Comparison of ENCODE assay signal across 12 cellular contexts in the genomic region with DNA sequence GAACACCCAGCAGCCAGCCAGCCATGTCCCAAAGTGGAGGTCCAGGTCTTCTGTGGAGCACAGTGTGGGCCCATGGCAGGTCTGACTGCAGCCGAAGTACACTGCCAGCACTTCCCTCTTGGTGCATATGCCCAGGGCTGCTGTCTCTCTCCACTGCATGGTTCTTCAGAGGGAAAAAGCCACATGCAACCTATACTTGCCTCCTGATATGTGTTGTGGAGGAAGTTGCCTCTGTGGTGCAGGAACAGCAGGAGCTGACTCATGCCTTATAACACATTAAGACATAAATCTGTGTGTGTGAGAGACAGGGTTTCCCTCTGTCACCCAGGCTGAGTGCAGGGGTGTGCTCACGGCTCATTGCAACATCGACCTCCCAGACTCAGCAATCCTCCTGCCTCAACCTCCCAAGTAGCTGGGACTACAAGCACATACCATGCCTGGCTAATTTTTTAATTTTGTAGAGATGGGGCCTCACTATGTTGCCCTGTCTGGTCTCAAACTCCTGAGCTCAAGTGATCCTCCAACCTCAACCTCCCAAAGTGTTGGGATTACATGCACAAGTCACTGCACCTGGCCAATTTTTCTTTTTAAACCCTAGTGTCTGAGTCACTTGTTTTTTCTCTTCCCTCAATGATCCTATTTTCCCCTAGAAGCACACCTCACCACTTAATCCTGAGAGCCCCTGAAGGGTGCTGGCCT.
DNase-seq lines count a peak whose midpoint lies in the region; TF ChIP-seq lines count a peak whose summit lies in the region.
"Had no signal": no experiment of that assay in that cellular context is flagged by ENCODE, and none has a peak within 500 bp of the region (broad histone marks: within the 10 kb centered on the region; RNA-seq: fewer than 3 reads in every experiment).

No MANE protein-coding gene starts in this region.

- H3K4ac ChIP-seq in mesenchymal stem cell (ENCODE audit: low read depth in 1 of 2, low read length in 2 of 2) = no peak overlapping the region

- H3K23ac ChIP-seq in mesenchymal stem cell (ENCODE audit: low read length in 2 of 2) = no peak overlapping the region

- H3K4me2 ChIP-seq in mesenchymal stem cell (ENCODE audit: low read length, poor library complexity, severe bottlenecking) = no peak overlapping the region
- H3K4me2 ChIP-seq: SK-N-SH had no signal

- H3K9ac ChIP-seq in mesenchymal stem cell (ENCODE audit: low read length) = no peak overlapping the region
- H3K9ac ChIP-seq: SK-N-SH had no signal

- no peak overlapping the region for H2BK15ac ChIP-seq in mesenchymal stem cell (ENCODE audit: low read depth, poor library complexity, severe bottlenecking)

- POLR2A ChIA-PET in MCF 10A (lab: Yijun Ruan, JAX) = no interaction called here

- no peaks in the 10 kb centered on the region for H3K27me3 ChIP-seq in breast epithelium
- H3K27me3 ChIP-seq in mesenchymal stem cell (ENCODE audit: control insufficient read depth in 1 of 2, insufficient read depth in 1 of 2, low read length in 2 of 2) = no peaks in the 10 kb centered on the region
- H3K27me3 ChIP-seq: neutrophil had no signal

- no peaks in the 10 kb centered on the region for H3K9me3 Mint-ChIP-seq in MCF 10A (ENCODE audit: unreplicated experiment)
- H3K9me3 Mint-ChIP-seq: activated naive CD4-positive, alpha-beta T cell treated with anti-CD3 and anti-CD28 coated beads, Interleukin-2, amount 10 ng/mL, durations not matched to agents 7 days and 5 days had no signal

- H3K27ac Mint-ChIP-seq in MCF 10A (ENCODE audit: low read depth, unreplicated experiment) = no peak overlapping the region
- H3K27ac Mint-ChIP-seq: activated naive CD4-positive, alpha-beta T cell treated with anti-CD3 and anti-CD28 coated beads, Interleukin-2, amount 10 ng/mL, durations not matched to agents 7 days and 5 days had no signal

- 20% methylated on average over 3 of the region's 3 CpGs for WGBS in mesenchymal stem cell

- H2BK120ac ChIP-seq in mesenchymal stem cell (ENCODE audit: low read depth, low read length) = peak overlapping the region; percentile 27

- H2BK12ac ChIP-seq in mesenchymal stem cell (ENCODE audit: low read length in 2 of 2) = no peak overlapping the region

- DNase-seq in MCF 10A (ENCODE audit: unreplicated experiment) (peak; percentile 13), breast epithelium (ENCODE audit: low spot score in 2 of 2) (no peak), epithelial cell of esophagus (ENCODE audit: low read depth) (peak; percentile 45), mesenchymal stem cell (peak; percentile 82), ureter (ENCODE audit: low spot score) (peak; percentile 61), DMS79 treated with DMSO at 0.1 percent for 48 hours (lab: John Stamatoyannopoulos, UW) (no peak), midbrain (lab: John Stamatoyannopoulos, UW) (no peak), NCI-H446 treated with DMSO at 0.1 percent for 48 hours (lab: John Stamatoyannopoulos, UW) (no peak)
- DNase-seq: activated naive CD4-positive, alpha-beta T cell treated with anti-CD3 and anti-CD28 coated beads, Interleukin-2, amount 10 ng/mL, durations not matched to agents 7 days and 5 days; DMS153; SK-N-SH had no signal

- no peaks in the 10 kb centered on the region for H3K9me3 ChIP-seq in breast epithelium
- H3K9me3 ChIP-seq in mesenchymal stem cell (ENCODE audit: control insufficient read depth, low read length) = no peaks in the 10 kb centered on the region
- H3K9me3 ChIP-seq: neutrophil, SK-N-SH had no signal

- no TSS peak for BruUV-seq in MCF 10A (replicated peaks; lab: Mats Ljungman, UMichigan)

- intact Hi-C loops in MCF 10A (cut with micrococcal nuclease) = no loop called here
- intact Hi-C loops in breast epithelium (cut with DNase I; ENCODE audit: low total_unique reads) = no loop called here

- TF ChIP-seq POLR2A in breast epithelium (IDR thresholded peaks at IDR 0.05) = no peak

- H4K8ac ChIP-seq in mesenchymal stem cell (ENCODE audit: low read length) = peak overlapping the region; percentile 78

- TF ChIP-seq CTCF in MCF 10A (IDR thresholded peaks at IDR 0.05; ENCODE audit: unreplicated experiment) (no peak), breast epithelium (IDR thresholded peaks at IDR 0.05) (no peak), epithelial cell of esophagus (IDR thresholded peaks at IDR 0.05; ENCODE audit: insufficient read depth, low read depth, low read length, missing control alignments) (no peak)

- H3K27me3 Mint-ChIP-seq in MCF 10A (ENCODE audit: insufficient read depth, unreplicated experiment) = peaks cover 90% of the 10 kb centered on the region
- H3K27me3 Mint-ChIP-seq: activated naive CD4-positive, alpha-beta T cell treated with anti-CD3 and anti-CD28 coated beads, Interleukin-2, amount 10 ng/mL, durations not matched to agents 7 days and 5 days had no signal

- H3K4me1 Mint-ChIP-seq in MCF 10A (ENCODE audit: insufficient read depth, unreplicated experiment) = peaks cover 9% of the 10 kb centered on the region
- H3K4me1 Mint-ChIP-seq: activated naive CD4-positive, alpha-beta T cell treated with anti-CD3 and anti-CD28 coated beads, Interleukin-2, amount 10 ng/mL, durations not matched to agents 7 days and 5 days had no signal

- H3K79me1 ChIP-seq in mesenchymal stem cell (replicated peaks; ENCODE audit: low read length, poor library complexity, severe bottlenecking) = no peaks in the 10 kb centered on the region

- H3K14ac ChIP-seq in mesenchymal stem cell (ENCODE audit: low read length in 2 of 2) = no peak overlapping the region

- H4K91ac ChIP-seq in mesenchymal stem cell (ENCODE audit: low read length) = no peak overlapping the region

- H3K4me3 Mint-ChIP-seq in MCF 10A (ENCODE audit: unreplicated experiment) = no peak overlapping the region
- H3K4me3 Mint-ChIP-seq: activated naive CD4-positive, alpha-beta T cell treated with anti-CD3 and anti-CD28 coated beads, Interleukin-2, amount 10 ng/mL, durations not matched to agents 7 days and 5 days had no signal

- H3K27ac ChIP-seq in breast epithelium (no peak overlapping the region), mesenchymal stem cell (ENCODE audit: low read length, poor library complexity, severe bottlenecking) (no peak overlapping the region)
- H3K27ac ChIP-seq: neutrophil had no signal

- H3K4me3 ChIP-seq in breast epithelium (no peak overlapping the region), epithelial cell of esophagus (ENCODE audit: low read length) (no peak overlapping the region), mesenchymal stem cell (ENCODE audit: insufficient read depth in 1 of 2, low read depth in 1 of 2, low read length in 2 of 2) (no peak overlapping the region)

- peak overlapping the region; percentile 20 for H2AFZ ChIP-seq in mesenchymal stem cell (ENCODE audit: low read depth, low read length)

- H3K4me1 ChIP-seq in breast epithelium (no peaks in the 10 kb centered on the region), mesenchymal stem cell (ENCODE audit: control insufficient read depth, insufficient read depth, low read depth, low read length) (peaks cover 4% of the 10 kb centered on the region)

- no peak overlapping the region for H2BK5ac ChIP-seq in mesenchymal stem cell (ENCODE audit: low read depth, low read length, poor library complexity, severe bottlenecking)

- H3K36me3 ChIP-seq in breast epithelium (no peaks in the 10 kb centered on the region), mesenchymal stem cell (ENCODE audit: control insufficient read depth in 1 of 2, insufficient read depth in 2 of 2, low read depth in 1 of 2, low read length in 2 of 2) (no peaks in the 10 kb centered on the region)
- H3K36me3 ChIP-seq: neutrophil had no signal

- no peaks in the 10 kb centered on the region for H3K36me3 Mint-ChIP-seq in MCF 10A (ENCODE audit: insufficient read depth, unreplicated experiment)
- H3K36me3 Mint-ChIP-seq: activated naive CD4-positive, alpha-beta T cell treated with anti-CD3 and anti-CD28 coated beads, Interleukin-2, amount 10 ng/mL, durations not matched to agents 7 days and 5 days had no signal

- no peak overlapping the region for H2AK5ac ChIP-seq in mesenchymal stem cell (ENCODE audit: low read length, severe bottlenecking)

- CTCF ChIA-PET in MCF 10A (lab: Yijun Ruan, JAX) = interaction anchor here (0.6 to 0.8 kb wide), 2 partner anchors 10 to 120 kb away, joined by 3 read pairs; no protein-coding TSS in a partner anchor

- H3K18ac ChIP-seq in mesenchymal stem cell (ENCODE audit: low read depth in 1 of 2, low read length in 2 of 2) = peak overlapping the region in 1 of 2 experiments; percentile 76

Comparison
In these comparisons a context has a peak if more than half of its experiments do, and no peak if none do; other contexts are left out.
1. DNase-seq: peak in MCF 10A (single experiment), epithelial cell of esophagus (single experiment), mesenchymal stem cell (single experiment) and ureter (single experiment); none in breast epithelium (0 of 2), DMS79 treated with DMSO at 0.1 percent for 48 hours (single experiment), midbrain (single experiment) and NCI-H446 treated with DMSO at 0.1 percent for 48 hours (single experiment).